In the genomic region with DNA sequence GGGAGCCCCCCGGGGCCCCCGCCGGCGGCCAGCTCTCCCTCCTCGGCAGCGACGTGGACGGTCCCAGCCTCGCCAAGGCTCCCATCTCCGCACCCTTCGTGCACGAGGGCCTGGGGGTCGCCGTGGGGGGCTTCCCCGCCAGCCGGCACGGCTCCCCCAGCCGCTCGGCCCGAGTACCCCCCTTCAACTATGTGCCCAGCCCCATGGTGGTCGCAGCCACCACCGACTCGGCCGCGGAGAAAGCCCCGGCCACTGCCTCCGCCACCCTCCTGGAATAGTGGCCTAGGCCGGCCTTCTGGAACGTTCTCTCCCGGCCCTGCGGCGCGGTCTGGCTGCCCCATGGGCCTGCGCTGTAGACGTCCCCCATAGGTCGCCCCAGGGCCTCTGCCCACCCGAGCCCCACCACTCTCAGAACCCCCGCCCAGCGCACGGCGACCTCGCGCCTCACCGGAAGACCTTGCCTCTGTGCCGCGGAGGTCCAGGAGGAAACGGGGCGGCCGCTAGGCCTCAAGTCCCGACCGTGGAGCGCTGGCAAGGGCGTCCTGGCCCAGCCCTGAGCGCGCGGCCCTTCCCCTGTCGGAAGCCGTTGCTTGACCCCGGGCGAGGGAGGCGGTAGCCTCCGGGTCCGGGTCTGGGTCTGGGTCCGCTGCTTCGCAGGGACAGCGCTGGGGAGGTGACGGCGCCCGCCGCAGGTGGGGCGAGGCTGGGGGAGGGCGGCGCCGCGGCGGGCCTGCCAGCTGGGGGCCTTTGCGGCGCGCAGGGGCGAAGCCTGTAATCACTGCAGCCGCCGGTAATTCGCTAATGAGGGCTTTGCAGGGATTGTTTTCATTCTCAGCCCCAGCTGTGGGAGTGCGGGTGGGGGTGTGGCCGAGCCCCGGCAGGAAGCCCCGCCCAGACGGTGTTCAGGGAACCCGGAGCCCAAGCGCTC, we compare ENCODE assay signal across 8 cellular contexts. TPM values are rescaled to one million over a fixed set of nuclear protein-coding genes. Genes with fewer than 3 reads are reported as not detected.
A peak's percentile ranks its signal among the peaks of the same experiment; 100 is the strongest.
DNase-seq lines count a peak whose midpoint lies in the region; FAIRE-seq and TF ChIP-seq lines count a peak whose summit lies in the region.

No MANE protein-coding gene starts in this region.

- peaks cover 4% of the 10 kb centered on the region for H3K4me1 Mint-ChIP-seq in Caco-2 (ENCODE audit: low read depth, unreplicated experiment)

- H3K36me3 Mint-ChIP-seq in Caco-2 (ENCODE audit: insufficient read depth, unreplicated experiment), result peaks cover 46% of the 10 kb centered on the region

- H3K9me3 ChIP-seq in Caco-2 (no peaks in the 10 kb centered on the region), ovary (no peaks in the 10 kb centered on the region), tibial artery (no peaks in the 10 kb centered on the region)

- H3K27ac ChIP-seq in ovary (no peak overlapping the region), tibial artery (no peak overlapping the region)

- no TSS peak for BruUV-seq in Caco-2 (replicated peaks; lab: Mats Ljungman, UMichigan)

- TF ChIP-seq CTCF in Caco-2 (IDR thresholded peaks at IDR 0.05; ENCODE audit: insufficient read depth in 1 of 2, low read depth in 1 of 2, low read length in 1 of 2, severe bottlenecking in 1 of 2, unreplicated experiment in 1 of 2) (no peak), epithelial cell of proximal tubule (conservative IDR thresholded peaks at IDR 0.05; ENCODE audit: low read depth, low read length) (no peak), ovary (IDR thresholded peaks at IDR 0.05) (no peak), tibial artery (IDR thresholded peaks at IDR 0.05) (no peak)

- POLR2A ChIA-PET in Caco-2 (lab: Charles Lee), result no interaction called here

- 1 to 3% (median 1%) methylated on average over 55 to 90 of the region's 90 CpGs for WGBS in ovary, 3 donors

- no peak for FAIRE-seq in RCC 7860 (lab: Jason Lieb, UNC)

- H3K27me3 ChIP-seq in Caco-2 (replicated peaks; ENCODE audit: control insufficient read depth, insufficient read depth, low read length) (no peaks in the 10 kb centered on the region), ovary (peaks cover 11% of the 10 kb centered on the region), tibial artery (peaks cover 24 to 100% of the 10 kb centered on the region in 2 donors)

- no peaks in the 10 kb centered on the region for H3K27me3 Mint-ChIP-seq in Caco-2 (ENCODE audit: insufficient read depth, unreplicated experiment)

- peak overlapping the region; percentile 65 for H3K4me3 ChIP-seq in Caco-2 (ENCODE audit: low read depth, low read length)
- peak overlapping the region; percentile 46 for H3K4me3 ChIP-seq in epithelial cell of proximal tubule (ENCODE audit: low read depth, low read length)
- peak overlapping the region; percentile 33 for H3K4me3 ChIP-seq in ovary
- H3K4me3 ChIP-seq in tibial artery, result peak overlapping the region; percentile 20 to 32

- CTCF ChIA-PET in Caco-2 (lab: Charles Lee), result interaction anchor here (1.0 kb wide), 1 partner anchor 33 kb away, joined by 3 read pairs; no protein-coding TSS in a partner anchor

- H3K4me1 ChIP-seq in Caco-2 (peaks cover 15% of the 10 kb centered on the region), ovary (ENCODE audit: insufficient read depth) (peaks cover 35% of the 10 kb centered on the region), tibial artery (peaks cover 10 to 79% (median 72%) of the 10 kb centered on the region in 4 donors)

- peak overlapping the region; percentile 89 for H3K4me3 Mint-ChIP-seq in Caco-2 (ENCODE audit: unreplicated experiment)

- peak overlapping the region; percentile 90 for H3K27ac Mint-ChIP-seq in Caco-2 (ENCODE audit: unreplicated experiment)

- no peak for TF ChIP-seq EP300 in ovary (IDR thresholded peaks at IDR 0.05)

- H3K9me3 Mint-ChIP-seq in Caco-2 (ENCODE audit: unreplicated experiment), result no peaks in the 10 kb centered on the region

- intact Hi-C loops in Caco-2 (cut with micrococcal nuclease; ENCODE audit: unreplicated experiment) (loop anchor here (2.0 to 5.0 kb wide), 2 partner anchors 39 to 63 kb away; a partner anchor contains a TSS), ovary (cut with DNase I) (no loop called here), tibial artery (cut with DNase I; ENCODE audit: low total_unique reads) (no loop called here)

- H3K36me3 ChIP-seq in Caco-2 (ENCODE audit: control insufficient read depth, insufficient read depth, low read length), result no peaks in the 10 kb centered on the region
- H3K36me3 ChIP-seq in ovary, result no peaks in the 10 kb centered on the region
- H3K36me3 ChIP-seq in tibial artery, result peaks cover 0 to 16% (median 11%) of the 10 kb centered on the region in 3 donors

- TF ChIP-seq POLR2A in ovary (IDR thresholded peaks at IDR 0.05), result no peak

- DNase-seq in Caco-2, result peak; percentile 78 to 81
- peak; percentile 32 for DNase-seq in NCI-H1694 treated with DMSO at 0.1 percent for 48 hours (lab: John Stamatoyannopoulos, UW)
- DNase-seq in activated CD8-positive, alpha-beta memory T cell treated with anti-CD3 and anti-CD28 coated beads for 24 hours, result peak; percentile 86
- DNase-seq in epithelial cell of proximal tubule (ENCODE audit: low read depth), result no peak
- peak in 4 of 5 donors; percentile 42 to 75 (median 64) for DNase-seq in ovary
- DNase-seq in tibial artery, result no peak
- no peak for DNase-seq in RCC 7860 (ENCODE audit: low spot score)
- no peak for DNase-seq in mucosa of gallbladder (ENCODE audit: low spot score)

RNA-seq across cellular contexts. Expression of a gene that starts 8.8 kb away (rescaled TPM):
- total RNA-seq in Caco-2 (2022) (41.9 and 45.4 TPM in 2 replicates), epithelial cell of proximal tubule (26.6 and 32.6 TPM in 2 replicates), ovary (10 to 100 TPM; 15.3 to 25.8 (median 22.2) TPM), mucosa of gallbladder (41.6 TPM)
- polyA plus RNA-seq in ovary, result 10 to 100 TPM in 1 of 2 donors, 1 to 10 TPM in 1; 1.1 to 26.3 TPM

RNA-seq across cellular contexts. Expression of a gene that starts 19.9 kb away (rescaled TPM):
- total RNA-seq in Caco-2 (2022) (6.4 and 9.8 TPM in 2 replicates), epithelial cell of proximal tubule (1.4 and 2.5 TPM in 2 replicates), ovary (1 to 10 TPM in 6 of 7 donors, under 1 TPM in 1; 0.83 to 9.4 (median 1.9) TPM), mucosa of gallbladder (11.7 TPM)
- polyA plus RNA-seq in ovary, result 1 to 10 TPM in 1 of 2 donors, not detected in 1; 2.9 TPM

RNA-seq across cellular contexts. Expression of a gene that starts 20.3 kb away (rescaled TPM):
- total RNA-seq in Caco-2 (2022) (9.5 and 11.3 TPM in 2 replicates), epithelial cell of proximal tubule (not detected in 2 replicates), ovary (under 1 TPM; under 0.01 to 0.28 (median 0.12) TPM), mucosa of gallbladder (0.43 TPM)
- under 1 TPM in 1 of 2 donors, not detected in 1; 0.02 TPM for polyA plus RNA-seq in ovary

RNA-seq across cellular contexts. Expression of a gene that starts 20.8 kb away (rescaled TPM):
- total RNA-seq in Caco-2 (2022) (50.2 and 61.5 TPM in 2 replicates), epithelial cell of proximal tubule (3.8 and 4.8 TPM in 2 replicates), ovary (10 to 100 TPM in 2 of 7 donors, 1 to 10 TPM in 5; 2.9 to 13.0 (median 7.2) TPM), mucosa of gallbladder (80.5 TPM)
- polyA plus RNA-seq in ovary, result 1 to 10 TPM; 9.2 to 9.7 TPM

RNA-seq across cellular contexts. Expression of a gene that starts 32.0 kb away (rescaled TPM):
- 1,192 and 1,341 TPM in 2 replicates for total RNA-seq in Caco-2 (2022)
- 2,061 and 3,361 TPM in 2 replicates for total RNA-seq in epithelial cell of proximal tubule
- total RNA-seq in ovary, result 1,000 to 10,000 TPM; 1,643 to 7,253 (median 2,328) TPM
- polyA plus RNA-seq in ovary, result 1,000 to 10,000 TPM in 1 of 2 donors, 100 to 1,000 TPM in 1; 174 to 5,234 TPM
- total RNA-seq in mucosa of gallbladder, result 877 TPM

Comparison
In these comparisons a context has a peak if more than half of its experiments do, and no peak if none do; other contexts are left out.
1. DNase-seq: peak in Caco-2 (2 of 2), NCI-H1694 treated with DMSO at 0.1 percent for 48 hours (single experiment), activated CD8-positive, alpha-beta memory T cell treated with anti-CD3 and anti-CD28 coated beads for 24 hours (single experiment) and ovary (4 of 5); none in epithelial cell of proximal tubule (single experiment), tibial artery (0 of 2), RCC 7860 (single experiment) and mucosa of gallbladder (single experiment).
2. Peak in every context shown above with its lines, with median percentiles within 50 percentile points of each other: H3K4me3 ChIP-seq.